ENCODE assay signal across 17 cellular contexts in the genomic region with DNA sequence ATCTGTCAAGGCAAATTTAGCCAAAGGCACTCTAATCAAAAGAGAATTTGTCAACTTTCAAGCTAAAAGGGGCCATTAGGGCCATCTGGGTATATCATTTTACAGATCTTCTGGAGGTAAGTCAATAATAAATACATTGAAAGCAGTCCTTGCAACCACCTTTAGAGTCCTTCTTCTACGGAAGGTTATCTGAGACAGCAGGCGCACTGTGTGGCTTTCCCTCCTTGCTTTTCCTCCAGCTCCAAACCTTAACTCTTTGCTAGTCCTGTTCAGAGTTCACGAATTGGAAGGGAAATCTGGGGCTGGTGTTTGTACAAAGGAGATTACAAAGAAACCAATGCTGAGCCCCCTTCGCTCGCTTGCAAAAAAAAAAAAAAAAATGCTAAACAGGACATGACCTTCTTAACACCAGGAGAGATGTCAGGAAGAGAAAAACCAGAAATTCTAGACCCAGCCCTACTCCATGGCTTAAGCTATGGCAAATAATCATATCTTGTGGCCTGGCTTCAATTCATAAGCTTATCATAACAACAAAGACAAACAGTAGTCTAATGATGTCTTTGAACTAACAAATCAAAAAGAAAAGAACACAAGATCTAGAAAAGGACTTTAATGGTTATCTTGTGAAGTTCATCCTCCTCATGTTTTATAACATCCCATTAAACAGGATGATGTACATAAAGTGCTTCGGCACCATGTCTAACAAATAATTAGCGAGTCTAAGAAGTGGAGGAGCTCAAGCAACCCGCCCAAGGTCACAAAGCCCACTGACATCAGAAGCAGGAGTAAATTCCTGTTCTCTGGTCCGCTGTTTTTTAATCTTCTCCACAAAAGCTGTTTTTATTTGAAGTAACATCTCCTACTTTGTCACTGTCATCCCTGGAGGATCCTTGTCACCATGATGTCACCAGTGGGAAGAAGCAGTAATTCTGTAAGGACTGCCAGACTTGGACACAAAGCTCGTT.
"Had no signal": no experiment of that assay in that cellular context is flagged by ENCODE, and none has a peak within 500 bp of the region (broad histone marks: within the 10 kb centered on the region; RNA-seq: fewer than 3 reads in every experiment).

No MANE protein-coding gene starts in this region.

- H3K4me3 Mint-ChIP-seq: activated naive CD8-positive, alpha-beta T cell treated with anti-CD3 and anti-CD28 coated beads, Interleukin-2, amount 10 ng/mL, durations not matched to agents 7 days and 5 days; activated T-helper 1 cell treated with anti-CD3 and anti-CD28 coated beads, Interleukin-12 subunit alpha, Interleukin-12 subunit beta, Interleukin-2, Interleukin-4 antibody, amounts not matched to agents 30 ng/mL and 10 ng/mL and 1 ng/mL, durations not matched to agents 14 hours and 24 hours and 36 hours; neural crest cell had no signal

- H3K27ac Mint-ChIP-seq: activated naive CD8-positive, alpha-beta T cell treated with anti-CD3 and anti-CD28 coated beads, Interleukin-2, amount 10 ng/mL, durations not matched to agents 7 days and 5 days; activated T-helper 1 cell treated with anti-CD3 and anti-CD28 coated beads, Interleukin-12 subunit alpha, Interleukin-12 subunit beta, Interleukin-2, Interleukin-4 antibody, amounts not matched to agents 30 ng/mL and 10 ng/mL and 1 ng/mL, durations not matched to agents 14 hours and 24 hours and 36 hours had no signal

- H3K36me3 Mint-ChIP-seq: activated naive CD8-positive, alpha-beta T cell treated with anti-CD3 and anti-CD28 coated beads, Interleukin-2, amount 10 ng/mL, durations not matched to agents 7 days and 5 days had no signal

- H3K4me3 ChIP-seq: lower lobe of right lung, sigmoid colon, vagina had no signal

- H3K27me3 ChIP-seq: brain microvascular endothelial cell, foreskin keratinocyte, sigmoid colon, vagina had no signal

- H3K4me1 Mint-ChIP-seq: activated naive CD8-positive, alpha-beta T cell treated with anti-CD3 and anti-CD28 coated beads, Interleukin-2, amount 10 ng/mL, durations not matched to agents 7 days and 5 days had no signal

- H3K9me3 ChIP-seq: lower lobe of right lung, sigmoid colon, vagina had no signal

- H3K27ac ChIP-seq: brain microvascular endothelial cell, foreskin keratinocyte, lower lobe of right lung, sigmoid colon, vagina had no signal

- H3K4me1 ChIP-seq: lower lobe of right lung, sigmoid colon, vagina had no signal

- DNase-seq: activated CD4-positive, CD25-positive, alpha-beta regulatory T cell treated with anti-CD3 and anti-CD28 coated beads, Interleukin-2, amount 50 U/mL, for 72 hours; activated naive CD4-positive, alpha-beta T cell; activated naive CD8-positive, alpha-beta T cell treated with anti-CD3 and anti-CD28 coated beads, Interleukin-2, amount 10 ng/mL, durations not matched to agents 7 days and 5 days; anterior cingulate cortex; brain microvascular endothelial cell; cortex of kidney; effector CD8-positive, alpha-beta T cell; foreskin keratinocyte; glutamatergic neuron; left cardiac atrium; lower lobe of right lung; midbrain; sigmoid colon; stimulated activated CD4-positive, alpha-beta T cell treated with anti-CD3 and anti-CD28 coated beads, Interleukin-1b, Interleukin-23, amount 100 ng/mL, for 48 hours had no signal

- H3K9me3 Mint-ChIP-seq: activated naive CD8-positive, alpha-beta T cell treated with anti-CD3 and anti-CD28 coated beads, Interleukin-2, amount 10 ng/mL, durations not matched to agents 7 days and 5 days; activated T-helper 1 cell treated with anti-CD3 and anti-CD28 coated beads, Interleukin-12 subunit alpha, Interleukin-12 subunit beta, Interleukin-2, Interleukin-4 antibody, amounts not matched to agents 30 ng/mL and 10 ng/mL and 1 ng/mL, durations not matched to agents 14 hours and 24 hours and 36 hours; neural crest cell had no signal

- H3K36me3 ChIP-seq: brain microvascular endothelial cell, lower lobe of right lung, sigmoid colon, vagina had no signal
